8 cellular contexts compared by ENCODE assay signal in genomic region chr6:422423-423061, GRCh38. TPM values are rescaled to one million over a fixed set of nuclear protein-coding genes. Genes with fewer than 3 reads are reported as not detected.
A peak's percentile ranks its signal among the peaks of the same experiment; 100 is the strongest.
DNase-seq lines count a peak whose midpoint lies in the region; ATAC-seq, FAIRE-seq and TF ChIP-seq lines count a peak whose summit lies in the region.

No MANE protein-coding gene starts in this region.

- peaks cover 0 to 6% (median 2%) of the 10 kb centered on the region in 4 donors for H3K4me1 Mint-ChIP-seq in CD4-positive, CD25-positive, alpha-beta regulatory T cell

- POLR2A ChIA-PET in GM12878 (lab: Charles Lee): interaction anchor here (0.6 to 1.3 kb wide), 5 partner anchors 12 to 233 kb away, joined by 3 to 9 read pairs (median 4); no protein-coding TSS in a partner anchor

- peak in 1 of 3 donors; percentile 66 for DNase-seq in CD4-positive, CD25-positive, alpha-beta regulatory T cell
- peak; percentile 72 for DNase-seq in MV-4-11 (lab: John Stamatoyannopoulos, UW)
- no peak for DNase-seq in GM12878 (ENCODE audit: low read depth, low spot score)
- DNase-seq in sciatic nerve (ENCODE audit: low spot score): no peak
- DNase-seq in NCI-H2081 (lab: John Stamatoyannopoulos, UW): no peak
- DNase-seq in RPMI8226: no peak

- H4K20me1 ChIP-seq in GM12878 (ENCODE audit: control insufficient read depth, insufficient read depth): no peaks in the 10 kb centered on the region

- TF ChIP-seq CTCF in GM12878 (IDR thresholded peaks at IDR 0.05 in 2 of 3, conservative IDR thresholded peaks at IDR 0.05 in 1 of 3; ENCODE audit: control insufficient read depth in 2 of 3, extremely low read depth in 1 of 3, insufficient read depth in 1 of 3, low read depth in 3 of 3, low read length in 3 of 3): no peak

- in situ Hi-C loops in GM12878 (cut with MboI): no loop called here

- no peaks in the 10 kb centered on the region for H3K27me3 Mint-ChIP-seq in CD4-positive, CD25-positive, alpha-beta regulatory T cell

- no peak overlapping the region for H3K27ac ChIP-seq in CD4-positive, CD25-positive, alpha-beta regulatory T cell (ENCODE audit: insufficient read depth, low read length, poor library complexity, severe bottlenecking)
- no peak overlapping the region for H3K27ac ChIP-seq in GM12878 (ENCODE audit: control insufficient read depth, insufficient read depth)

- H3K79me2 ChIP-seq in GM12878 (ENCODE audit: control insufficient read depth, insufficient read depth, low read length): no peaks in the 10 kb centered on the region

- ATAC-seq in CD4-positive, CD25-positive, alpha-beta regulatory T cell (ENCODE audit: low read depth in 2 of 2): peak; percentile 74 to 76
- ATAC-seq in GM21529 (IDR thresholded peaks at IDR 0.05; ENCODE audit: unreplicated experiment) (peak; percentile 87), GM12878 (peak; percentile 98), sciatic nerve (peak; percentile 75), GM21528 (IDR thresholded peaks at IDR 0.05; ENCODE audit: low FRiP score, unreplicated experiment) (no peak)

- H3K9me3 ChIP-seq in CD4-positive, CD25-positive, alpha-beta regulatory T cell (ENCODE audit: control insufficient read depth in 2 of 2, low read length in 2 of 2): peaks cover 0 to 5% of the 10 kb centered on the region in 2 experiments
- H3K9me3 ChIP-seq in GM12878 (replicated peaks; ENCODE audit: control insufficient read depth, insufficient read depth, low read length): no peaks in the 10 kb centered on the region; the same call in 2 of the 3 replicates

- no peaks in the 10 kb centered on the region for H3K36me3 ChIP-seq in CD4-positive, CD25-positive, alpha-beta regulatory T cell (ENCODE audit: control insufficient read depth, insufficient read depth, low read length)
- H3K36me3 ChIP-seq in GM12878 (ENCODE audit: control insufficient read depth in 2 of 2, insufficient read depth in 2 of 2, low read length in 1 of 2): no peaks in the 10 kb centered on the region

- WGBS in GM12878 (ENCODE audit: insufficient coverage, insufficient replicate concordance, low lambda C conversion rate, missing lambda C conversion rate): 26% methylated on average over 6 of the region's 6 CpGs

- 0 out of 4 replicates have a peak, but pooled peaks have one; percentile 17 to 19 for TF ChIP-seq EP300 in GM12878 (IDR thresholded peaks at IDR 0.05; ENCODE audit: borderline replicate concordance in 1 of 2, control insufficient read depth in 1 of 2, low read depth in 2 of 2, low read length in 2 of 2)

- no peak overlapping the region for H2AFZ ChIP-seq in GM12878 (ENCODE audit: control insufficient read depth, low read depth, low read length)

- H3K4me3 ChIP-seq in CD4-positive, CD25-positive, alpha-beta regulatory T cell (ENCODE audit: low read depth, low read length): no peak overlapping the region
- H3K4me3 ChIP-seq in GM12878: no peak overlapping the region

- TF ChIP-seq POLR2A in GM12878 (IDR thresholded peaks at IDR 0.05; ENCODE audit: low read depth, low read length): no peak

- no peaks in the 10 kb centered on the region for H3K36me3 Mint-ChIP-seq in CD4-positive, CD25-positive, alpha-beta regulatory T cell

- H3K27me3 ChIP-seq in CD4-positive, CD25-positive, alpha-beta regulatory T cell (ENCODE audit: control insufficient read depth, insufficient read depth, low read length): no peaks in the 10 kb centered on the region
- H3K27me3 ChIP-seq in GM12878 (replicated peaks in 1 of 2; ENCODE audit: control insufficient read depth in 2 of 2, insufficient read depth in 2 of 2, low read length in 1 of 2): no peaks in the 10 kb centered on the region

- no peak overlapping the region for H3K4me3 Mint-ChIP-seq in CD4-positive, CD25-positive, alpha-beta regulatory T cell

- H3K27ac Mint-ChIP-seq in CD4-positive, CD25-positive, alpha-beta regulatory T cell: peak overlapping the region in 1 of 3 donors; percentile 20

- no TSS peak for BruUV-seq in GM12878 (replicated peaks; lab: Mats Ljungman, UMichigan)

- RAD21 ChIA-PET in GM12878 (lab: Charles Lee; ENCODE audit: unreplicated experiment): interaction anchor here (0.6 to 0.9 kb wide), 9 partner anchors 9 to 278 kb away, joined by 3 to 5 read pairs (median 3); no protein-coding TSS in a partner anchor

- H3K4me1 ChIP-seq in CD4-positive, CD25-positive, alpha-beta regulatory T cell (ENCODE audit: control insufficient read depth, insufficient read depth, low read length, poor library complexity, severe bottlenecking): no peaks in the 10 kb centered on the region
- peaks cover 5% of the 10 kb centered on the region for H3K4me1 ChIP-seq in GM12878 (ENCODE audit: control insufficient read depth, insufficient read depth, low read length)

- peak; percentile 76 for FAIRE-seq in GM12878 (lab: Jason Lieb, UNC)

- intact Hi-C loops in GM12878 (cut with micrococcal nuclease; ENCODE audit: unreplicated experiment) (no loop called here), sciatic nerve (cut with DNase I) (no loop called here)

- H3K9me3 Mint-ChIP-seq in CD4-positive, CD25-positive, alpha-beta regulatory T cell: peaks cover 0 to 9% (median 0%) of the 10 kb centered on the region in 7 donors

- no peak overlapping the region for H3K4me2 ChIP-seq in GM12878 (ENCODE audit: control insufficient read depth, insufficient read depth)

- CTCF ChIA-PET in GM12878 (lab: Yijun Ruan, JAX): interaction anchor here (1.0 to 1.1 kb wide), 2 partner anchors 9 to 23 kb away, joined by 3 to 4 read pairs; no protein-coding TSS in a partner anchor

- TF ChIP-seq RAD21 in GM12878 (IDR thresholded peaks at IDR 0.05; ENCODE audit: insufficient read depth, low read depth, low read length): peak; percentile 23; the same call in 1 of the 2 replicates

- SMC1A ChIA-PET in GM12878 (lab: Charles Lee; ENCODE audit: uncharacterized antibody, unreplicated experiment): interaction anchor here (0.6 to 2.6 kb wide), 7 partner anchors 10 to 494 kb away, joined by 3 to 11 read pairs (median 4); no protein-coding TSS in a partner anchor

- H3K9ac ChIP-seq in GM12878 (ENCODE audit: control insufficient read depth, insufficient read depth, low read length): no peak overlapping the region

TF ChIP-seq in GM12878, 131 proteins besides CTCF, POLR2A, EP300 and RAD21 (continues in another document):
- TF ChIP-seq SREBF2 (IDR thresholded peaks at IDR 0.05; ENCODE audit: low read length) (no peak), ZNF384 (IDR thresholded peaks at IDR 0.05; ENCODE audit: borderline replicate concordance, low read depth, low read length) (peak; percentile 77), BHLHE40 (IDR thresholded peaks at IDR 0.05; ENCODE audit: borderline replicate concordance in 1 of 2, low read depth in 2 of 2, low read length in 1 of 2) (peak in 1 of 2 experiments; percentile 36; a peak in 1 of 4 replicates), ZNF24 (IDR thresholded peaks at IDR 0.05) (no peak), RUNX3 (IDR thresholded peaks at IDR 0.05; ENCODE audit: low read length) (peak; percentile 85), NBN (IDR thresholded peaks at IDR 0.05) (no peak), IKZF1 (conservative IDR thresholded peaks at IDR 0.05) (no peak), CREB1 (IDR thresholded peaks at IDR 0.05; ENCODE audit: low read depth) (0 out of 2 replicates have a peak, but pooled peaks have one; percentile 17)
- TF ChIP-seq, protein P1, sequence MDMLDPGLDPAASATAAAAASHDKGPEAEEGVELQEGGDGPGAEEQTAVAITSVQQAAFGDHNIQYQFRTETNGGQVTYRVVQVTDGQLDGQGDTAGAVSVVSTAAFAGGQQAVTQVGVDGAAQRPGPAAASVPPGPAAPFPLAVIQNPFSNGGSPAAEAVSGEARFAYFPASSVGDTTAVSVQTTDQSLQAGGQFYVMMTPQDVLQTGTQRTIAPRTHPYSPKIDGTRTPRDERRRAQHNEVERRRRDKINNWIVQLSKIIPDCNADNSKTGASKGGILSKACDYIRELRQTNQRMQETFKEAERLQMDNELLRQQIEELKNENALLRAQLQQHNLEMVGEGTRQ (IDR thresholded peaks at IDR 0.05; ENCODE audit: borderline replicate concordance, low read depth, low read length): no peak

RNA-seq across cellular contexts. Expression of gene IRF4, which starts 31.0 kb away (rescaled TPM):
- total RNA-seq in CD4-positive, CD25-positive, alpha-beta regulatory T cell: 71.3 TPM
- polyA plus RNA-seq in CD4-positive, CD25-positive, alpha-beta regulatory T cell: 10 to 100 TPM in 3 of 4 donors, 1 to 10 TPM in 1; 9.0 to 14.3 (median 11.2) TPM
- 825 and 857 TPM in 2 replicates for total RNA-seq in GM12878 (2013; cell fraction: nucleolus; rRNA removed)
- total RNA-seq in GM12878 (2014; rRNA removed) (287 and 295 TPM in 2 replicates), GM12878 (2014; rRNA removed; fragmentation: Illumina TruSeq; extraction: Trizol) (217 and 228 TPM in 2 replicates), GM12878 (2021) (495 and 498 TPM in 2 replicates), sciatic nerve (4.7 TPM)
- polyA plus RNA-seq in GM12878 (2011; ENCODE audit: low read depth): 299 TPM
- polyA plus RNA-seq in GM12878 (2011; rRNA removed) (252 and 320 TPM in 2 replicates), GM12878 (2014; fragmentation: Illumina TruSeq; extraction: Trizol) (223 and 228 TPM in 2 replicates), GM12878 (2014; fragmentation: Nextera tagmentation; extraction: Ambion mirVana) (10 to 100 TPM; 50.0 to 98.9 TPM), GM12878 (2014; rRNA removed) (187 and 205 TPM in 2 replicates), GM12878 (2016; fragmentation: Nextera tagmentation; extraction: Ambion mirVana) (100 to 1,000 TPM; 295 to 297 TPM)
- 352 and 442 TPM in 2 replicates for polyA plus RNA-seq in GM12878 (2011; cell fraction: cytosol; rRNA removed)
- polyA plus RNA-seq in GM12878 (2011; cell fraction: nucleus; rRNA removed): 848 and 1,001 TPM in 2 replicates
- 262 and 367 TPM in 2 replicates for polyA plus RNA-seq in GM12878 (2012)
- polyA minus RNA-seq in GM12878 (2011; rRNA and poly(A)+ RNA removed): 364 and 403 TPM in 2 replicates
- 196 and 207 TPM in 2 replicates for polyA minus RNA-seq in GM12878 (2011; cell fraction: cytosol; rRNA and poly(A)+ RNA removed)
- polyA minus RNA-seq in GM12878 (2011; cell fraction: nucleus; rRNA and poly(A)+ RNA removed): 241 and 321 TPM in 2 replicates

Comparison
In these comparisons a context has a peak if more than half of its experiments do, and no peak if none do; other contexts are left out.
1. RNA of gene IRF4, which starts 31.0 kb away (total RNA-seq): 217 to 857 TPM in GM12878 and 71.3 TPM in CD4-positive, CD25-positive, alpha-beta regulatory T cell (single experiment); 4.7 TPM in sciatic nerve (single experiment); every median in the first group is over 10 times any median in the second.